In genomic region chr4:176482972-176483371, GRCh38 we compare ENCODE assay signal across 6 cellular contexts.
"Had no signal": no experiment of that assay in that cellular context is flagged by ENCODE, and none has a peak within 500 bp of the region (broad histone marks: within the 10 kb centered on the region; RNA-seq: fewer than 3 reads in every experiment).

No MANE protein-coding gene starts in this region.

- H3K9ac ChIP-seq: KMS-11 had no signal

- H3K27ac ChIP-seq: HL-60, KMS-11 had no signal

- FAIRE-seq: HTR-8/SVneo had no signal

- DNase-seq: Karpas-422, KBM-7, KG1 had no signal

- H3K4me2 ChIP-seq: KMS-11 had no signal
